30 cellular contexts compared by ENCODE assay signal in the genomic region with DNA sequence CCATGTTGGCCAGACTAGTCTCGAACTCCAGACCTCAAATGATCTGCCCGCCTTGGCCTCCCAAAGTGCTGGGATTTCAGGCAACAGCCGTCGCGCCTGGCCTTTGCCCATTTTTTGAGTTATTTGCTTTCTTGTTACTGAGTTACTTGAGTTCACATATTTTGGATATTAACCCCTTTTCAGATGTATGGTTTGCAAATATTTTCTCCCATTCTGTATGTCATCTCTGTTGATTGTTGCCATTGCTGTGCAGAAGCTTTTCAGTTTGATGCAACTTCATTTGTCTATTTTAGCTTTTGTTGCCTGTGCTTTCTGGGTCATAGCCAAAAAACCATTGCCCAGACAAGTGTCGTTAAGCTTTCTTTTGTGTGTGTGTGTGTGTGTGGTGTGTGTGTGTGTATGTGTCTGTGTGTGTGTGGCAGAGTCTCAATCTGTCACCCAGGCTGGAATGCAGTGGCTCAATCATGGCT. TPM values are rescaled to one million over a fixed set of nuclear protein-coding genes. Genes with fewer than 3 reads are reported as not detected.
DNase-seq lines count a peak whose midpoint lies in the region; ATAC-seq and TF ChIP-seq lines count a peak whose summit lies in the region.
"Had no signal": no experiment of that assay in that cellular context is flagged by ENCODE, and none has a peak within 500 bp of the region (broad histone marks: within the 10 kb centered on the region; RNA-seq: fewer than 3 reads in every experiment).

No MANE protein-coding gene starts in this region.

- no peak overlapping the region for H3K27ac ChIP-seq in foreskin keratinocyte
- no peak overlapping the region for H3K27ac ChIP-seq in testis
- no peak overlapping the region for H3K27ac ChIP-seq in effector memory CD4-positive, alpha-beta T cell (ENCODE audit: insufficient read depth, low read length, poor library complexity, severe bottlenecking)
- H3K27ac ChIP-seq: HL-60, RWPE1 had no signal

- H3K4me1 Mint-ChIP-seq in WTC11 = peaks cover 5% of the 10 kb centered on the region
- H3K4me1 Mint-ChIP-seq in type B pancreatic cell (ENCODE audit: unreplicated experiment) = no peaks in the 10 kb centered on the region

- no peaks in the 10 kb centered on the region for H3K36me3 ChIP-seq in testis (ENCODE audit: low read depth, missing control alignments)
- H3K36me3 ChIP-seq in effector memory CD4-positive, alpha-beta T cell (ENCODE audit: control insufficient read depth, insufficient read depth, low read length) = no peaks in the 10 kb centered on the region
- H3K36me3 ChIP-seq: BE2C, HAP-1 had no signal

- CTCF ChIA-PET in WTC11 (lab: Charles Lee) = interaction anchor here (0.9 to 1.7 kb wide), 3 partner anchors 64 to 70 kb away, joined by 3 to 7 read pairs (median 4); a partner anchor contains a TSS

- H3K4me1 ChIP-seq in foreskin keratinocyte = no peaks in the 10 kb centered on the region
- H3K4me1 ChIP-seq in testis = no peaks in the 10 kb centered on the region
- H3K4me1 ChIP-seq in effector memory CD4-positive, alpha-beta T cell (ENCODE audit: control insufficient read depth, insufficient read depth, low read length, poor library complexity, severe bottlenecking) = no peaks in the 10 kb centered on the region
- H3K4me1 ChIP-seq: BE2C, HAP-1 had no signal

- WGBS in testis, 2 donors = 76 to 79% methylated on average over 6 of the region's 6 CpGs

- no peak overlapping the region for H3K27ac Mint-ChIP-seq in WTC11
- peak overlapping the region; percentile 31 for H3K27ac Mint-ChIP-seq in type B pancreatic cell
- H3K27ac Mint-ChIP-seq: CD14-positive monocyte; CD8-positive, alpha-beta memory T cell; T-cell had no signal

- ATAC-seq in WTC11 (no peak), foreskin keratinocyte (no peak)
- ATAC-seq: Panc1, T-cell had no signal

- H3K27me3 Mint-ChIP-seq in WTC11 (ENCODE audit: low read depth) = no peaks in the 10 kb centered on the region
- peaks cover 12% of the 10 kb centered on the region for H3K27me3 Mint-ChIP-seq in type B pancreatic cell
- H3K27me3 Mint-ChIP-seq: T-cell had no signal

- H3K27me3 ChIP-seq in foreskin keratinocyte (peaks cover 2% of the 10 kb centered on the region), testis (no peaks in the 10 kb centered on the region)
- no peaks in the 10 kb centered on the region for H3K27me3 ChIP-seq in effector memory CD4-positive, alpha-beta T cell (replicated peaks; ENCODE audit: control insufficient read depth, insufficient read depth, low read length, poor library complexity, severe bottlenecking)

- no peaks in the 10 kb centered on the region for H3K36me3 Mint-ChIP-seq in WTC11
- H3K36me3 Mint-ChIP-seq in type B pancreatic cell = no peaks in the 10 kb centered on the region
- H3K36me3 Mint-ChIP-seq: CD14-positive monocyte; CD8-positive, alpha-beta memory T cell; T-cell had no signal

- no peak for TF ChIP-seq POLR2A in testis (IDR thresholded peaks at IDR 0.05)

- no peaks in the 10 kb centered on the region for H3K9me3 ChIP-seq in testis
- no peaks in the 10 kb centered on the region for H3K9me3 ChIP-seq in effector memory CD4-positive, alpha-beta T cell (ENCODE audit: control insufficient read depth, low read length)
- H3K9me3 ChIP-seq: BE2C, HAP-1 had no signal

- H3K4me3 ChIP-seq in testis = no peak overlapping the region
- H3K4me3 ChIP-seq in effector memory CD4-positive, alpha-beta T cell (ENCODE audit: insufficient read depth, low read depth, low read length, poor library complexity, severe bottlenecking) = no peak overlapping the region
- H3K4me3 ChIP-seq: HAP-1 had no signal

- DNase-seq in NCI-H1694 (lab: John Stamatoyannopoulos, UW) = peak; percentile 20
- DNase-seq in WTC11 (ENCODE audit: low spot score) = no peak
- peak; percentile 41 to 64 for DNase-seq in foreskin keratinocyte
- no peak for DNase-seq in type B pancreatic cell (ENCODE audit: extremely low spot score, unreplicated experiment)
- DNase-seq in NCI-H2081 treated with DMSO at 0.1 percent for 48 hours (lab: John Stamatoyannopoulos, UW) = no peak
- no peak for DNase-seq in testis
- DNase-seq in effector memory CD4-positive, alpha-beta T cell = no peak
- DNase-seq: BE2C; Calu3; CD8-positive, alpha-beta memory T cell; DMS79 treated with DMSO at 0.1 percent for 48 hours; GF-D8; GOT3; KBM-7; MV-4-11; NCI-H1105; NCI-H1436 treated with DMSO at 0.1 percent for 48 hours; NCI-H2029; NCI-H524; SHP77; T-cell had no signal

- POLR2A ChIA-PET in WTC11 (lab: Charles Lee) = no interaction called here

- no peak overlapping the region for H3K4me3 Mint-ChIP-seq in WTC11
- no peak overlapping the region for H3K4me3 Mint-ChIP-seq in type B pancreatic cell
- H3K4me3 Mint-ChIP-seq: CD14-positive monocyte; CD8-positive, alpha-beta memory T cell; T-cell had no signal

- TF ChIP-seq CTCF in WTC11 (IDR thresholded peaks at IDR 0.05) = no peak
- no peak for TF ChIP-seq CTCF in foreskin keratinocyte (conservative IDR thresholded peaks at IDR 0.05)
- TF ChIP-seq CTCF in type B pancreatic cell (conservative IDR thresholded peaks at IDR 0.05) = no peak
- no peak for TF ChIP-seq CTCF in testis (IDR thresholded peaks at IDR 0.05)

- intact Hi-C loops in testis (cut with DNase I; ENCODE audit: low total_unique reads) = no loop called here

- H3K9me3 Mint-ChIP-seq in WTC11 = no peaks in the 10 kb centered on the region
- H3K9me3 Mint-ChIP-seq in type B pancreatic cell = no peaks in the 10 kb centered on the region
- H3K9me3 Mint-ChIP-seq: CD8-positive, alpha-beta memory T cell; T-cell had no signal

TF ChIP-seq in WTC11, 78 proteins besides CTCF, POLR2A, EP300 and RAD21:
- TF ChIP-seq, protein P1, sequence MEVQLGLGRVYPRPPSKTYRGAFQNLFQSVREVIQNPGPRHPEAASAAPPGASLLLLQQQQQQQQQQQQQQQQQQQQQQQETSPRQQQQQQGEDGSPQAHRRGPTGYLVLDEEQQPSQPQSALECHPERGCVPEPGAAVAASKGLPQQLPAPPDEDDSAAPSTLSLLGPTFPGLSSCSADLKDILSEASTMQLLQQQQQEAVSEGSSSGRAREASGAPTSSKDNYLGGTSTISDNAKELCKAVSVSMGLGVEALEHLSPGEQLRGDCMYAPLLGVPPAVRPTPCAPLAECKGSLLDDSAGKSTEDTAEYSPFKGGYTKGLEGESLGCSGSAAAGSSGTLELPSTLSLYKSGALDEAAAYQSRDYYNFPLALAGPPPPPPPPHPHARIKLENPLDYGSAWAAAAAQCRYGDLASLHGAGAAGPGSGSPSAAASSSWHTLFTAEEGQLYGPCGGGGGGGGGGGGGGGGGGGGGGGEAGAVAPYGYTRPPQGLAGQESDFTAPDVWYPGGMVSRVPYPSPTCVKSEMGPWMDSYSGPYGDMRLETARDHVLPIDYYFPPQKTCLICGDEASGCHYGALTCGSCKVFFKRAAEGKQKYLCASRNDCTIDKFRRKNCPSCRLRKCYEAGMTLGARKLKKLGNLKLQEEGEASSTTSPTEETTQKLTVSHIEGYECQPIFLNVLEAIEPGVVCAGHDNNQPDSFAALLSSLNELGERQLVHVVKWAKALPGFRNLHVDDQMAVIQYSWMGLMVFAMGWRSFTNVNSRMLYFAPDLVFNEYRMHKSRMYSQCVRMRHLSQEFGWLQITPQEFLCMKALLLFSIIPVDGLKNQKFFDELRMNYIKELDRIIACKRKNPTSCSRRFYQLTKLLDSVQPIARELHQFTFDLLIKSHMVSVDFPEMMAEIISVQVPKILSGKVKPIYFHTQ (CRISPR knock-in tag; IDR thresholded peaks at IDR 0.05) = no peak
- peak; percentile 51; the same call in 1 of the 2 replicates for TF ChIP-seq GABPB1 (CRISPR knock-in tag; IDR thresholded peaks at IDR 0.05)

RNA-seq across cellular contexts. Expression of a gene that starts 6.8 kb away (rescaled TPM):
- total RNA-seq in WTC11 (2021) (3.4 to 4.5 TPM (median 4.1 TPM) in 3 replicates), foreskin keratinocyte (not detected in 2 replicates), type B pancreatic cell (ENCODE audit: low replicate concordance) (0.68 TPM in 1 of 2 replicates, not detected in the other), testis (1 to 10 TPM; 5.4 to 5.5 TPM)
- polyA plus RNA-seq in foreskin keratinocyte (not detected in 2 replicates), testis (ENCODE audit: insufficient read depth, low read depth, low replicate concordance) (17.8 TPM)
- total RNA-seq: Calu3; CD8-positive, alpha-beta memory T cell; LHCN-M2; MCF 10A; OCI-LY7; SK-MEL-5; T-cell had no signal
- polyA plus RNA-seq: CD8-positive, alpha-beta memory T cell had no signal

RNA-seq across cellular contexts. Expression of a gene that starts 9.4 kb away (rescaled TPM):
- 52.3 to 57.0 TPM (median 52.5 TPM) in 3 replicates for total RNA-seq in WTC11 (2021)
- total RNA-seq in foreskin keratinocyte = 44.9 and 52.0 TPM in 2 replicates
- polyA plus RNA-seq in foreskin keratinocyte = 65.2 and 68.0 TPM in 2 replicates
- 38.9 and 46.0 TPM in 2 replicates for total RNA-seq in type B pancreatic cell (ENCODE audit: low replicate concordance)
- 100 to 1,000 TPM in 1 of 2 donors, 10 to 100 TPM in 1; 81.1 to 102 TPM for total RNA-seq in testis
- 56.8 TPM for polyA plus RNA-seq in testis (ENCODE audit: insufficient read depth, low read depth, low replicate concordance)

RNA-seq across cellular contexts. Expression of a gene that starts 32.9 kb away (rescaled TPM):
- total RNA-seq in WTC11 (2021) (111 to 129 TPM (median 114 TPM) in 3 replicates), foreskin keratinocyte (284 and 286 TPM in 2 replicates), type B pancreatic cell (ENCODE audit: low replicate concordance) (49.3 and 66.1 TPM in 2 replicates), testis (100 to 1,000 TPM; 215 to 243 TPM)
- polyA plus RNA-seq in foreskin keratinocyte (424 and 432 TPM in 2 replicates), testis (ENCODE audit: insufficient read depth, low read depth, low replicate concordance) (304 TPM)

RNA-seq across cellular contexts. Expression of a gene that starts 33.2 kb away (rescaled TPM):
- total RNA-seq in WTC11 (2021) (28.5 to 31.9 TPM (median 30.6 TPM) in 3 replicates), foreskin keratinocyte (40.5 and 41.7 TPM in 2 replicates), type B pancreatic cell (ENCODE audit: low replicate concordance) (27.9 and 31.2 TPM in 2 replicates), testis (10 to 100 TPM; 54.4 to 54.8 TPM)
- polyA plus RNA-seq in foreskin keratinocyte (63.3 and 69.0 TPM in 2 replicates), testis (ENCODE audit: insufficient read depth, low read depth, low replicate concordance) (89.2 TPM)

RNA-seq across cellular contexts. Expression of a gene that starts 49.9 kb away (rescaled TPM):
- total RNA-seq in WTC11 (2021) = 29.7 to 37.6 TPM (median 32.6 TPM) in 3 replicates
- total RNA-seq in foreskin keratinocyte = 40.6 and 42.4 TPM in 2 replicates
- 26.9 and 33.3 TPM in 2 replicates for polyA plus RNA-seq in foreskin keratinocyte
- total RNA-seq in type B pancreatic cell (ENCODE audit: low replicate concordance) = 38.4 and 44.8 TPM in 2 replicates
- total RNA-seq in testis = 10 to 100 TPM; 43.2 to 46.5 TPM
- 42.5 TPM for polyA plus RNA-seq in testis (ENCODE audit: insufficient read depth, low read depth, low replicate concordance)

Comparison
In these comparisons a context has a peak if more than half of its experiments do, and no peak if none do; other contexts are left out.
1. DNase-seq: peak in NCI-H1694 (single experiment) and foreskin keratinocyte (2 of 2); none in WTC11 (single experiment), type B pancreatic cell (single experiment), NCI-H2081 treated with DMSO at 0.1 percent for 48 hours (single experiment), testis (single experiment) and effector memory CD4-positive, alpha-beta T cell (0 of 3).